ENCODE assay signal across 8 cellular contexts in genomic region chr12:32558941-32559340, GRCh38.
DNase-seq lines count a peak whose midpoint lies in the region; ATAC-seq, FAIRE-seq and TF ChIP-seq lines count a peak whose summit lies in the region.

No MANE protein-coding gene starts in this region.

- WGBS in pancreas, 2 donors, result 49 to 59% methylated on average over 2 of the region's 2 CpGs

- H3K27me3 ChIP-seq in SJSA1 (replicated peaks) (no peaks in the 10 kb centered on the region), pancreas (no peaks in the 10 kb centered on the region), foreskin keratinocyte (no peaks in the 10 kb centered on the region)

- intact Hi-C loops in pancreas (cut with DNase I), result no loop called here

- FAIRE-seq in pancreas (lab: Jason Lieb, UNC), result no peak

- H3K36me3 ChIP-seq in SJSA1 (no peaks in the 10 kb centered on the region), pancreas (no peaks in the 10 kb centered on the region)

- H3K4me3 ChIP-seq in SJSA1 (no peak overlapping the region), pancreas (no peak overlapping the region)

- no peak for TF ChIP-seq CTCF in pancreas (IDR thresholded peaks at IDR 0.05)
- no peak for TF ChIP-seq CTCF in foreskin keratinocyte (conservative IDR thresholded peaks at IDR 0.05)

- peaks cover 20% of the 10 kb centered on the region for H3K4me1 ChIP-seq in SJSA1 (replicated peaks)
- peaks cover 10 to 15% (median 14%) of the 10 kb centered on the region in 3 donors for H3K4me1 ChIP-seq in pancreas
- H3K4me1 ChIP-seq in foreskin keratinocyte, result peaks cover 8% of the 10 kb centered on the region

- ATAC-seq in GM18868 (IDR thresholded peaks at IDR 0.05; ENCODE audit: unreplicated experiment), result peak; percentile 97
- peak; percentile 99 for ATAC-seq in HG02852 (IDR thresholded peaks at IDR 0.05; ENCODE audit: unreplicated experiment)
- ATAC-seq in pancreas, result peak in 3 of 4 donors; percentile 29 to 56 (median 50)
- no peak for ATAC-seq in foreskin keratinocyte

- H3K9me3 ChIP-seq in SJSA1 (replicated peaks) (no peaks in the 10 kb centered on the region), pancreas (no peaks in the 10 kb centered on the region)

- peak overlapping the region; percentile 4; the same call in 1 of the 2 replicates for H3K27ac ChIP-seq in SJSA1
- H3K27ac ChIP-seq in pancreas, result peak overlapping the region in 1 of 4 donors; percentile 48
- H3K27ac ChIP-seq in foreskin keratinocyte, result no peak overlapping the region

- DNase-seq in SJSA1 (ENCODE audit: low read depth in 1 of 2, low spot score in 2 of 2) (peak in 1 of 2 experiments; percentile 41), pancreas (no peak), DMS53 (lab: John Stamatoyannopoulos, UW) (no peak), foreskin keratinocyte (no peak), hypothalamus (lab: John Stamatoyannopoulos, UW) (no peak)
- DNase-seq in stimulated activated CD4-positive, alpha-beta T cell treated with anti-CD3 and anti-CD28 coated beads, Interleukin-4, amount 100 ng/mL, for 1 hour, result no peak
